7 cellular contexts compared by ENCODE assay signal in the genomic region with DNA sequence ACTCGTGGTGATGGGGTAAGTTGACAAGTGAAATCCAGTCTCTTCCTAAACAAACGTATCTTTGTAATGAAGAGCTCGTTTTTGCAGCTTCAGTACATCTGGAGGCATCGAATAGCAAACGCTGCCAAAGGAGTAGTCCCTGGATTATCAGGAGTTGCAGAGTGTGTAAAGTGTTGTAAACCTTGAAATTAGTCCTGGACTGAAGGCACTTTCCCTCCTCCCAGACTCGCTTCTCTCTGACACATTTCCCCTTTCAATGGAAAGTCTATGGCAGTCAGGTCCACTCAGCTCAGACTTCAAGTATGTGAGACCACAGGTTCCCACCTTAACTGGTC. TPM values are rescaled to one million over a fixed set of nuclear protein-coding genes. Genes with fewer than 3 reads are reported as not detected.
A peak's percentile ranks its signal among the peaks of the same experiment; 100 is the strongest.
DNase-seq lines count a peak whose midpoint lies in the region; ATAC-seq and TF ChIP-seq lines count a peak whose summit lies in the region.

No MANE protein-coding gene starts in this region.

- H4K20me1 ChIP-seq in HCT116 (ENCODE audit: insufficient read depth) = no peaks in the 10 kb centered on the region

- no peaks in the 10 kb centered on the region for H3K9me3 Mint-ChIP-seq in activated CD4-positive, alpha-beta memory T cell treated with anti-CD3 and anti-CD28 coated beads, Interleukin-2, amount 10 ng/mL, durations not matched to agents 7 days and 5 days
- no peaks in the 10 kb centered on the region for H3K9me3 Mint-ChIP-seq in stimulated activated memory B cell treated with anti-CD40 and anti-IgM and Interleukin-4, amounts not matched to agents 10 μg/mL and 1 μg/mL and 100 μg/mL, for 72 hours

- H3K27me3 Mint-ChIP-seq in activated CD4-positive, alpha-beta memory T cell treated with anti-CD3 and anti-CD28 coated beads, Interleukin-2, amount 10 ng/mL, durations not matched to agents 7 days and 5 days = peaks cover 27% of the 10 kb centered on the region
- H3K27me3 Mint-ChIP-seq in stimulated activated memory B cell treated with anti-CD40 and anti-IgM and Interleukin-4, amounts not matched to agents 10 μg/mL and 1 μg/mL and 100 μg/mL, for 72 hours = no peaks in the 10 kb centered on the region

- no peaks in the 10 kb centered on the region for H3K9me2 ChIP-seq in HCT116 (ENCODE audit: insufficient read depth)

- H3K27ac ChIP-seq in HCT116 (ENCODE audit: low read depth, low read length) = no peak overlapping the region

- intact Hi-C loops in HCT116 (cut with micrococcal nuclease) = loop anchor here (5.0 to 10.0 kb wide), 2 partner anchors 338 to 479 kb away; no protein-coding TSS in a partner anchor

- peaks cover 3 to 23% of the 10 kb centered on the region in 2 experiments; a peak in 3 of 4 replicates for H3K4me1 ChIP-seq in HCT116 (ENCODE audit: control insufficient read depth in 1 of 2, insufficient read depth in 2 of 2, low read length in 2 of 2)
- H3K4me1 ChIP-seq in iPS-15b (ENCODE audit: control insufficient read depth, insufficient read depth, low read length) = peaks cover 9% of the 10 kb centered on the region

- H3K79me2 ChIP-seq in HCT116 (ENCODE audit: insufficient read depth, low read length) = no peaks in the 10 kb centered on the region

- H3K4me3 ChIP-seq in HCT116 (replicated peaks in 1 of 2; ENCODE audit: low read depth in 1 of 2, low read length in 2 of 2) = peak overlapping the region in 1 of 2 experiments; percentile 44; a peak in 2 of 4 replicates
- peak overlapping the region; percentile 28 for H3K4me3 ChIP-seq in iPS-15b (ENCODE audit: low read depth, low read length)

- H3K9me3 ChIP-seq in HCT116 (ENCODE audit: control insufficient read depth in 1 of 2, insufficient read depth in 1 of 2, low read depth in 1 of 2, low read length in 2 of 2) (no peaks in the 10 kb centered on the region), iPS-15b (ENCODE audit: control insufficient read depth, insufficient read depth, low read length) (no peaks in the 10 kb centered on the region)

- H3K27ac Mint-ChIP-seq in activated CD4-positive, alpha-beta memory T cell treated with anti-CD3 and anti-CD28 coated beads, Interleukin-2, amount 10 ng/mL, durations not matched to agents 7 days and 5 days = peak overlapping the region; percentile 86
- H3K27ac Mint-ChIP-seq in stimulated activated memory B cell treated with anti-CD40 and anti-IgM and Interleukin-4, amounts not matched to agents 10 μg/mL and 1 μg/mL and 100 μg/mL, for 72 hours = peak overlapping the region; percentile 85

- no peak for ATAC-seq in HCT116
- no peak for ATAC-seq in stimulated activated memory B cell treated with anti-CD40 and anti-IgM and Interleukin-4, amounts not matched to agents 10 μg/mL and 1 μg/mL and 100 μg/mL, for 72 hours

- H3K36me3 Mint-ChIP-seq in activated CD4-positive, alpha-beta memory T cell treated with anti-CD3 and anti-CD28 coated beads, Interleukin-2, amount 10 ng/mL, durations not matched to agents 7 days and 5 days (ENCODE audit: low read depth) = peaks cover 8% of the 10 kb centered on the region
- peaks cover 20% of the 10 kb centered on the region for H3K36me3 Mint-ChIP-seq in stimulated activated memory B cell treated with anti-CD40 and anti-IgM and Interleukin-4, amounts not matched to agents 10 μg/mL and 1 μg/mL and 100 μg/mL, for 72 hours

- TF ChIP-seq CTCF in HCT116 (IDR thresholded peaks at IDR 0.05 in 2 of 3, conservative IDR thresholded peaks at IDR 0.05 in 1 of 3; ENCODE audit: borderline replicate concordance in 1 of 3, insufficient read depth in 1 of 3, low read depth in 2 of 3, low read length in 2 of 3) = no peak

- no peak for TF ChIP-seq POLR2A in HCT116 (IDR thresholded peaks at IDR 0.05; ENCODE audit: borderline replicate concordance, extremely low read depth, insufficient read depth, insufficient read length)

- peak overlapping the region; percentile 13 for H2AFZ ChIP-seq in HCT116 (ENCODE audit: low read depth, low read length, poor library complexity, severe bottlenecking)

- H3K27me3 ChIP-seq in HCT116 (ENCODE audit: insufficient read depth, low read length) = no peaks in the 10 kb centered on the region
- H3K27me3 ChIP-seq in iPS-15b (ENCODE audit: control insufficient read depth, insufficient read depth, low read length) = peaks cover 4% of the 10 kb centered on the region

- POLR2A ChIA-PET in HCT116 (lab: Charles Lee) = no interaction called here
- POLR2A ChIA-PET in activated CD4-positive, alpha-beta memory T cell treated with anti-CD3 and anti-CD28 coated beads, Interleukin-2, amount 10 ng/mL, durations not matched to agents 7 days and 5 days (lab: Charles Lee) = interaction anchor here (0.7 to 1.7 kb wide), 7 partner anchors 10 to 505 kb away, joined by 3 to 16 read pairs (median 3); a partner anchor contains a TSS

- peak overlapping the region; percentile 80 for H3K4me2 ChIP-seq in HCT116 (ENCODE audit: low read length)

- BruUV-seq in HCT116 (replicated peaks; lab: Mats Ljungman, UMichigan) = no TSS peak

- H3K36me3 ChIP-seq in HCT116 (ENCODE audit: control insufficient read depth in 1 of 2, insufficient read depth in 2 of 2, low read length in 2 of 2) (no peaks in the 10 kb centered on the region), iPS-15b (ENCODE audit: control insufficient read depth, insufficient read depth, low read length) (no peaks in the 10 kb centered on the region)

- no peak for DNase-seq in HCT116 (ENCODE audit: low read depth, low spot score)
- no peak for DNase-seq in activated CD4-positive, alpha-beta memory T cell treated with anti-CD3 and anti-CD28 coated beads, Interleukin-2, amount 10 ng/mL, durations not matched to agents 7 days and 5 days
- DNase-seq in NCI-H526 (lab: John Stamatoyannopoulos, UW) = no peak
- no peak for DNase-seq in NCI-H526 treated with DMSO at 0.1 percent for 48 hours (lab: John Stamatoyannopoulos, UW)
- DNase-seq in KBM-7 = no peak

- peak overlapping the region; percentile 86 for H3K4me3 Mint-ChIP-seq in activated CD4-positive, alpha-beta memory T cell treated with anti-CD3 and anti-CD28 coated beads, Interleukin-2, amount 10 ng/mL, durations not matched to agents 7 days and 5 days
- peak overlapping the region; percentile 95 for H3K4me3 Mint-ChIP-seq in stimulated activated memory B cell treated with anti-CD40 and anti-IgM and Interleukin-4, amounts not matched to agents 10 μg/mL and 1 μg/mL and 100 μg/mL, for 72 hours

- TF ChIP-seq RAD21 in HCT116 (IDR thresholded peaks at IDR 0.05; ENCODE audit: low read depth) = no peak

- RAD21 ChIA-PET in HCT116 (lab: Charles Lee; ENCODE audit: low non-redundant PET in 1 of 2, low total read pairs in 2 of 2, uncharacterized antibody in 2 of 2, unreplicated experiment in 2 of 2) = interaction anchor here in 1 of 2 experiments (0.6 kb wide), 1 partner anchor 238 kb away, joined by 3 read pairs; no protein-coding TSS in a partner anchor

- in situ Hi-C loops in KBM-7 (cut with MboI; ENCODE audit: low pct_unique_long_range_greater_than_20kb, low sequenced_read_pairs) = no loop called here

- no peak overlapping the region for H3K9ac ChIP-seq in HCT116 (ENCODE audit: low read length)
- no peak overlapping the region for H3K9ac ChIP-seq in iPS-15b (ENCODE audit: low read depth, low read length)

- peaks cover 28% of the 10 kb centered on the region for H3K4me1 Mint-ChIP-seq in activated CD4-positive, alpha-beta memory T cell treated with anti-CD3 and anti-CD28 coated beads, Interleukin-2, amount 10 ng/mL, durations not matched to agents 7 days and 5 days
- peaks cover 48% of the 10 kb centered on the region for H3K4me1 Mint-ChIP-seq in stimulated activated memory B cell treated with anti-CD40 and anti-IgM and Interleukin-4, amounts not matched to agents 10 μg/mL and 1 μg/mL and 100 μg/mL, for 72 hours

- CTCF ChIA-PET in HCT116 (lab: Charles Lee) = no interaction called here
- CTCF ChIA-PET in activated CD4-positive, alpha-beta memory T cell treated with anti-CD3 and anti-CD28 coated beads, Interleukin-2, amount 10 ng/mL, durations not matched to agents 7 days and 5 days (lab: Charles Lee) = interaction anchor here (1.4 kb wide), 1 partner anchor 9 kb away, joined by 3 read pairs; no protein-coding TSS in a partner anchor

TF ChIP-seq in HCT116, 20 proteins besides CTCF, POLR2A, EP300 and RAD21:
- TF ChIP-seq, protein P1, sequence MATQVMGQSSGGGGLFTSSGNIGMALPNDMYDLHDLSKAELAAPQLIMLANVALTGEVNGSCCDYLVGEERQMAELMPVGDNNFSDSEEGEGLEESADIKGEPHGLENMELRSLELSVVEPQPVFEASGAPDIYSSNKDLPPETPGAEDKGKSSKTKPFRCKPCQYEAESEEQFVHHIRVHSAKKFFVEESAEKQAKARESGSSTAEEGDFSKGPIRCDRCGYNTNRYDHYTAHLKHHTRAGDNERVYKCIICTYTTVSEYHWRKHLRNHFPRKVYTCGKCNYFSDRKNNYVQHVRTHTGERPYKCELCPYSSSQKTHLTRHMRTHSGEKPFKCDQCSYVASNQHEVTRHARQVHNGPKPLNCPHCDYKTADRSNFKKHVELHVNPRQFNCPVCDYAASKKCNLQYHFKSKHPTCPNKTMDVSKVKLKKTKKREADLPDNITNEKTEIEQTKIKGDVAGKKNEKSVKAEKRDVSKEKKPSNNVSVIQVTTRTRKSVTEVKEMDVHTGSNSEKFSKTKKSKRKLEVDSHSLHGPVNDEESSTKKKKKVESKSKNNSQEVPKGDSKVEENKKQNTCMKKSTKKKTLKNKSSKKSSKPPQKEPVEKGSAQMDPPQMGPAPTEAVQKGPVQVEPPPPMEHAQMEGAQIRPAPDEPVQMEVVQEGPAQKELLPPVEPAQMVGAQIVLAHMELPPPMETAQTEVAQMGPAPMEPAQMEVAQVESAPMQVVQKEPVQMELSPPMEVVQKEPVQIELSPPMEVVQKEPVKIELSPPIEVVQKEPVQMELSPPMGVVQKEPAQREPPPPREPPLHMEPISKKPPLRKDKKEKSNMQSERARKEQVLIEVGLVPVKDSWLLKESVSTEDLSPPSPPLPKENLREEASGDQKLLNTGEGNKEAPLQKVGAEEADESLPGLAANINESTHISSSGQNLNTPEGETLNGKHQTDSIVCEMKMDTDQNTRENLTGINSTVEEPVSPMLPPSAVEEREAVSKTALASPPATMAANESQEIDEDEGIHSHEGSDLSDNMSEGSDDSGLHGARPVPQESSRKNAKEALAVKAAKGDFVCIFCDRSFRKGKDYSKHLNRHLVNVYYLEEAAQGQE (IDR thresholded peaks at IDR 0.05; ENCODE audit: low read depth) = no peak
- TF ChIP-seq CEBPB (IDR thresholded peaks at IDR 0.05; ENCODE audit: low read depth) (no peak), SP1 (IDR thresholded peaks at IDR 0.05; ENCODE audit: low read depth) (no peak)
- TF ChIP-seq, protein P2, sequence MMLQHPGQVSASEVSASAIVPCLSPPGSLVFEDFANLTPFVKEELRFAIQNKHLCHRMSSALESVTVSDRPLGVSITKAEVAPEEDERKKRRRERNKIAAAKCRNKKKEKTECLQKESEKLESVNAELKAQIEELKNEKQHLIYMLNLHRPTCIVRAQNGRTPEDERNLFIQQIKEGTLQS (IDR thresholded peaks at IDR 0.05) = no peak

RNA-seq across cellular contexts. Expression of a gene that starts 1.5 kb away (rescaled TPM):
- total RNA-seq in HCT116 (2021; ENCODE audit: unreplicated experiment) = 13.5 TPM
- polyA plus RNA-seq in HCT116 (2012) = 8.0 and 8.7 TPM in 2 replicates
- total RNA-seq in activated CD4-positive, alpha-beta memory T cell treated with anti-CD3 and anti-CD28 coated beads, Interleukin-2, amount 10 ng/mL, durations not matched to agents 7 days and 5 days = 10 to 100 TPM; 15.9 to 16.3 TPM

RNA-seq across cellular contexts. Expression of a gene that starts 38.6 kb away (rescaled TPM):
- 72.5 TPM for total RNA-seq in HCT116 (2021; ENCODE audit: unreplicated experiment)
- 37.0 and 37.6 TPM in 2 replicates for polyA plus RNA-seq in HCT116 (2012)
- total RNA-seq in activated CD4-positive, alpha-beta memory T cell treated with anti-CD3 and anti-CD28 coated beads, Interleukin-2, amount 10 ng/mL, durations not matched to agents 7 days and 5 days = 10 to 100 TPM; 47.2 to 48.0 TPM
